Comparison of ENCODE assay signal across 1 cellular context in the genomic region with DNA sequence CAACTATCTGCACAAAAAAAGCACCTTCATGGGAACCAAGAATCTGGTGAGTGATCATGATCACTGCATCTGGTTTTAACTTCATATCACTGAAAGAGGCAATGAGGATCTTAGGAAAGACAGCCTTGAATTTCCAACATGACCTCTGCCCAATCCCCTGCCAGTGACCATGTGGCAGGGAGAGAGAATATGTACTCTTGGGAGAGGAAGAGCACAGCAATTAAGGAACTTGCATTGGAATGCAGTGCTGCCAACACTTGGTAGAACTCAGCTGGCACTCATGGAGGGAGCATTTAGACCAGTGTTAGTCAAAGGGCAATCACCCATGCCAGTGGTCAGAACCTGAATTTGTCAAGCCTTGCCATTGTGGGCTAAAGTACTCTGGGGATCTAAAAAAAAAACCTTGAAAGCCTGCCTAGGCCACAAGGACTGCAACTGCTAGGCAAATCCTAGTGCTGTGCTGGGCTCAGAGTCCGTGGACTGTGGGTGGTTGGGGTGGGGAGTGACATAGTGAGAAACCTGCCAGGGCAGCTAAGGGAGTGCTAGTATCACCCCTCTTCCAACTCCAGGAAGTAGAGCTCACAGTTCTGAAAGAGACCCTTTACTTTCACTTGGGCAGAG.
TF ChIP-seq lines count a peak whose summit lies in the region.

No MANE protein-coding gene starts in this region.

TF ChIP-seq in H1, 55 proteins besides CTCF, POLR2A, EP300 and RAD21:
- TF ChIP-seq YY1 (IDR thresholded peaks at IDR 0.05; ENCODE audit: low read depth, low read length) (no peak), TCF12 (IDR thresholded peaks at IDR 0.05; ENCODE audit: low read depth, low read length) (no peak), NRF1 (IDR thresholded peaks at IDR 0.05; ENCODE audit: low read depth, low read length) (no peak), SP4 (IDR thresholded peaks at IDR 0.05; ENCODE audit: low read length) (no peak), SRF (IDR thresholded peaks at IDR 0.05; ENCODE audit: low read depth, low read length) (no peak), CBX5 (IDR thresholded peaks at IDR 0.05; ENCODE audit: low read depth, low read length) (no peak), SIX5 (IDR thresholded peaks at IDR 0.05; ENCODE audit: low read depth, low read length) (no peak)
- TF ChIP-seq, protein P1, sequence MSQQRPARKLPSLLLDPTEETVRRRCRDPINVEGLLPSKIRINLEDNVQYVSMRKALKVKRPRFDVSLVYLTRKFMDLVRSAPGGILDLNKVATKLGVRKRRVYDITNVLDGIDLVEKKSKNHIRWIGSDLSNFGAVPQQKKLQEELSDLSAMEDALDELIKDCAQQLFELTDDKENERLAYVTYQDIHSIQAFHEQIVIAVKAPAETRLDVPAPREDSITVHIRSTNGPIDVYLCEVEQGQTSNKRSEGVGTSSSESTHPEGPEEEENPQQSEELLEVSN (IDR thresholded peaks at IDR 0.05), result peak; percentile 22; the same call in 1 of the 2 replicates
- TF ChIP-seq, protein P2, sequence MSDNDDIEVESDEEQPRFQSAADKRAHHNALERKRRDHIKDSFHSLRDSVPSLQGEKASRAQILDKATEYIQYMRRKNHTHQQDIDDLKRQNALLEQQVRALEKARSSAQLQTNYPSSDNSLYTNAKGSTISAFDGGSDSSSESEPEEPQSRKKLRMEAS (IDR thresholded peaks at IDR 0.05), result peak; percentile 35; the same call in 1 of the 2 replicates
